Comparison of ENCODE assay signal across 1 cellular context in genomic region chr1:30731806-30732276, GRCh38.
TF ChIP-seq lines count a peak whose summit lies in the region.

No MANE protein-coding gene starts in this region.

TF ChIP-seq in K562, 482 proteins besides CTCF, POLR2A, EP300 and RAD21 (continued from another document and continues in another):
- no peak for TF ChIP-seq ZMIZ1 (IDR thresholded peaks at IDR 0.05; ENCODE audit: low read depth in 2 of 2, low read length in 2 of 2)
- TF ChIP-seq RBM39 (optimal IDR thresholded peaks at IDR 0.05; ENCODE audit: low read depth, low read length), result no peak
- peak; percentile 70; the same call in 1 of the 2 replicates for TF ChIP-seq ZBTB17 (CRISPR knock-in tag; IDR thresholded peaks at IDR 0.05)
- TF ChIP-seq ZNF592 (IDR thresholded peaks at IDR 0.05), result peak; percentile 66
- no peak for TF ChIP-seq PHB (CRISPR knock-in tag; IDR thresholded peaks at IDR 0.05)
- no peak for TF ChIP-seq TAF1 (IDR thresholded peaks at IDR 0.05; ENCODE audit: control insufficient read depth, extremely low read depth, insufficient read depth, low read length, severe bottlenecking)
- no peak for TF ChIP-seq ZFX (CRISPR knock-in tag; IDR thresholded peaks at IDR 0.05)
- no peak for TF ChIP-seq NCOA6 (IDR thresholded peaks at IDR 0.05)
- TF ChIP-seq NR2F6 (CRISPR knock-in tag; IDR thresholded peaks at IDR 0.05), result no peak
- no peak for TF ChIP-seq PRMT5 (CRISPR knock-in tag; IDR thresholded peaks at IDR 0.05)
- TF ChIP-seq ZNF75A (CRISPR knock-in tag; IDR thresholded peaks at IDR 0.05), result 0 out of 2 replicates have a peak, but pooled peaks have one; percentile 41
- TF ChIP-seq MCM2 (IDR thresholded peaks at IDR 0.05; ENCODE audit: low read depth), result no peak
- no peak for TF ChIP-seq ZZZ3 (IDR thresholded peaks at IDR 0.05)
- no peak for TF ChIP-seq KDM5B (IDR thresholded peaks at IDR 0.05; ENCODE audit: insufficient replicate concordance, low read depth, low read length)
- TF ChIP-seq ZNF518B (CRISPR knock-in tag; IDR thresholded peaks at IDR 0.05), result no peak
- peak; percentile 15 for TF ChIP-seq NEUROD1 (IDR thresholded peaks at IDR 0.05; ENCODE audit: borderline replicate concordance, low read depth, low read length, partially characterized antibody)
- peak in 1 of 2 experiments; percentile 13 for TF ChIP-seq E2F6 (IDR thresholded peaks at IDR 0.05; ENCODE audit: borderline replicate concordance in 1 of 2, extremely low read depth in 1 of 2, insufficient read depth in 1 of 2, insufficient read length in 1 of 2, low read depth in 1 of 2, low read length in 1 of 2, poor library complexity in 1 of 2, severe bottlenecking in 1 of 2)
- TF ChIP-seq ZKSCAN8 (CRISPR knock-in tag; IDR thresholded peaks at IDR 0.05), result no peak
- peak; percentile 32; the same call in 1 of the 2 replicates for TF ChIP-seq PKNOX1 (IDR thresholded peaks at IDR 0.05)
- TF ChIP-seq ZNF449 (CRISPR knock-in tag; IDR thresholded peaks at IDR 0.05), result no peak
- TF ChIP-seq ZNF41 (CRISPR knock-in tag; conservative IDR thresholded peaks at IDR 0.05), result no peak
- TF ChIP-seq SLC30A9 (CRISPR knock-in tag; IDR thresholded peaks at IDR 0.05), result no peak
- 0 out of 2 replicates have a peak, but pooled peaks have one; percentile 26 for TF ChIP-seq CREB3 (tag; conservative IDR thresholded peaks at IDR 0.05; ENCODE audit: low read depth)
- no peak for TF ChIP-seq MCM7 (IDR thresholded peaks at IDR 0.05)
- no peak for TF ChIP-seq DMBX1 (CRISPR knock-in tag; IDR thresholded peaks at IDR 0.05; ENCODE audit: borderline replicate concordance)
- peak; percentile 21; the same call in 1 of the 2 replicates for TF ChIP-seq XRCC5 (IDR thresholded peaks at IDR 0.05; ENCODE audit: low read depth, low read length)
- TF ChIP-seq GABPB2 (CRISPR knock-in tag; conservative IDR thresholded peaks at IDR 0.05), result no peak
- peak; percentile 60; the same call in 1 of the 2 replicates for TF ChIP-seq SMARCA5 (IDR thresholded peaks at IDR 0.05)
- no peak for TF ChIP-seq JUND (IDR thresholded peaks at IDR 0.05; ENCODE audit: borderline replicate concordance, low read depth, low read length)
- TF ChIP-seq JUND (tag; IDR thresholded peaks at IDR 0.05; ENCODE audit: borderline replicate concordance, low read depth, low read length), result 0 out of 3 replicates have a peak, but pooled peaks have one; percentile 42
- TF ChIP-seq WHSC1 (IDR thresholded peaks at IDR 0.05; ENCODE audit: low read length), result no peak
- no peak for TF ChIP-seq FOXK2 (conservative IDR thresholded peaks at IDR 0.05 in 1 of 2, IDR thresholded peaks at IDR 0.05 in 1 of 2; ENCODE audit: low read depth in 2 of 2)
- TF ChIP-seq BRD9 (IDR thresholded peaks at IDR 0.05; ENCODE audit: low read depth, partially characterized antibody), result no peak
- TF ChIP-seq CBX5 (IDR thresholded peaks at IDR 0.05; ENCODE audit: borderline replicate concordance, low read depth), result no peak
- TF ChIP-seq ETS2 (tag; IDR thresholded peaks at IDR 0.05; ENCODE audit: borderline replicate concordance, poor library complexity, severe bottlenecking), result no peak
- TF ChIP-seq L3MBTL2 (IDR thresholded peaks at IDR 0.05), result 0 out of 2 replicates have a peak, but pooled peaks have one; percentile 27
- no peak for TF ChIP-seq U2AF1 (optimal IDR thresholded peaks at IDR 0.05; ENCODE audit: low read depth, low read length)
- TF ChIP-seq ZBTB11 (CRISPR knock-in tag; IDR thresholded peaks at IDR 0.05), result no peak; a peak in 1 of 6 replicates
- TF ChIP-seq ASH1L (IDR thresholded peaks at IDR 0.05; ENCODE audit: borderline replicate concordance, low read depth, partially characterized antibody), result no peak
